8 cellular contexts compared by ENCODE assay signal in genomic region chr10:45008524-45009161, GRCh38. TPM values are rescaled to one million over a fixed set of nuclear protein-coding genes. Genes with fewer than 3 reads are reported as not detected.
DNase-seq lines count a peak whose midpoint lies in the region; ATAC-seq and TF ChIP-seq lines count a peak whose summit lies in the region.

No MANE protein-coding gene starts in this region.

- H3K36me3 ChIP-seq in DND-41 (ENCODE audit: insufficient read depth, low read length) (peaks cover 21% of the 10 kb centered on the region), adrenal gland (replicated peaks in 1 of 2) (no peaks in the 10 kb centered on the region), gastrocnemius medialis (peaks cover 0 to 4% of the 10 kb centered on the region in 2 donors)

- no peaks in the 10 kb centered on the region for H3K27me3 ChIP-seq in DND-41 (ENCODE audit: insufficient read depth, low read length, poor library complexity)
- no peaks in the 10 kb centered on the region for H3K27me3 ChIP-seq in adrenal gland
- H3K27me3 ChIP-seq in gastrocnemius medialis = no peaks in the 10 kb centered on the region

- peaks cover 32% of the 10 kb centered on the region for H4K20me1 ChIP-seq in DND-41 (ENCODE audit: insufficient read depth, low read length)

- intact Hi-C loops in adrenal gland (cut with DNase I) = no loop called here
- intact Hi-C loops in left ventricle myocardium superior (cut with micrococcal nuclease) = no loop called here
- intact Hi-C loops in gastrocnemius medialis (cut with DNase I; ENCODE audit: low total_unique reads) = loop anchor here (10.0 kb wide), 4 partner anchors 586 to 1016 kb away; partner anchors contain the start of gene ZFAND4

- no peak overlapping the region for H3K4me3 ChIP-seq in DND-41 (ENCODE audit: low read depth in 1 of 2, low read length in 2 of 2)
- no peak overlapping the region for H3K4me3 ChIP-seq in adrenal gland
- no peak overlapping the region for H3K4me3 ChIP-seq in gastrocnemius medialis

- 6% methylated on average over 8 of the region's 8 CpGs for WGBS in adrenal gland, 4 donors

- TF ChIP-seq POLR2A in adrenal gland (IDR thresholded peaks at IDR 0.05) (no peak), gastrocnemius medialis (IDR thresholded peaks at IDR 0.05) (no peak)

- H3K9ac ChIP-seq in DND-41 (ENCODE audit: low read depth, low read length) = no peak overlapping the region

- H3K4me1 ChIP-seq in DND-41 (ENCODE audit: insufficient read depth, low read length) (peaks cover 7% of the 10 kb centered on the region), adrenal gland (replicated peaks in 1 of 2) (peaks cover 4 to 17% of the 10 kb centered on the region in 2 donors), gastrocnemius medialis (peaks cover 0 to 5% of the 10 kb centered on the region in 2 donors)

- H3K79me2 ChIP-seq in DND-41 (ENCODE audit: insufficient read depth, low read length) = peaks cover 24% of the 10 kb centered on the region

- ATAC-seq in DND-41 (ENCODE audit: insufficient read depth, low read depth) = peak; percentile 83
- ATAC-seq in GM19467 (IDR thresholded peaks at IDR 0.05; ENCODE audit: unreplicated experiment) = peak; percentile 76
- ATAC-seq in HG03558 (IDR thresholded peaks at IDR 0.05; ENCODE audit: extremely low read depth, unreplicated experiment) = peak; percentile 67
- peak; percentile 87 for ATAC-seq in left ventricle myocardium superior
- peak; percentile 85 to 89 for ATAC-seq in gastrocnemius medialis

- H2AFZ ChIP-seq in DND-41 (ENCODE audit: low read depth, low read length) = no peak overlapping the region

- H3K9me3 ChIP-seq in DND-41 (ENCODE audit: insufficient read depth, low read length, severe bottlenecking) (no peaks in the 10 kb centered on the region), adrenal gland (replicated peaks in 1 of 3) (no peaks in the 10 kb centered on the region), gastrocnemius medialis (no peaks in the 10 kb centered on the region)

- in situ Hi-C loops in gastrocnemius medialis (cut with MboI; ENCODE audit: low sequenced_read_pairs in 4 of 4) = no loop called here

- H3K27ac ChIP-seq in DND-41 (ENCODE audit: low read length) (no peak overlapping the region), adrenal gland (peak overlapping the region in 1 of 5 donors; percentile 34), gastrocnemius medialis (no peak overlapping the region)

- peak; percentile 52 for DNase-seq in DND-41
- peak; percentile 84 for DNase-seq in NCI-H524 treated with DMSO at 0.1 percent for 48 hours (lab: John Stamatoyannopoulos, UW)
- DNase-seq in adrenal gland = peak in 5 of 7 donors; percentile 47 to 71 (median 61)
- no peak for DNase-seq in left ventricle myocardium superior
- DNase-seq in gastrocnemius medialis = no peak
- no peak for DNase-seq in activated CD4-positive, CD25-positive, alpha-beta regulatory T cell (lab: John Stamatoyannopoulos, UW)

- TF ChIP-seq CTCF in DND-41 (IDR thresholded peaks at IDR 0.05; ENCODE audit: borderline replicate concordance, extremely low read depth, low read length, poor library complexity, severe bottlenecking) (peak; percentile 88), adrenal gland (IDR thresholded peaks at IDR 0.05) (peak; percentile 77 to 90 (median 82)), gastrocnemius medialis (IDR thresholded peaks at IDR 0.05 in 4 of 5, conservative IDR thresholded peaks at IDR 0.05 in 1 of 5) (peak; percentile 55 to 80 (median 73))

- no peak overlapping the region for H3K4me2 ChIP-seq in DND-41 (ENCODE audit: insufficient read depth, low read length)

RNA-seq across cellular contexts. Expression of gene ZNF22, which starts 7.9 kb away (rescaled TPM):
- total RNA-seq in adrenal gland = 10 to 100 TPM in 7 of 8 donors, 1 to 10 TPM in 1; 8.0 to 17.3 (median 13.2) TPM
- 10 to 100 TPM; 10.9 to 21.3 (median 11.7) TPM for polyA plus RNA-seq in adrenal gland
- total RNA-seq in left ventricle myocardium superior = 12.6 TPM
- total RNA-seq in gastrocnemius medialis = 10 to 100 TPM in 2 of 4 donors, 1 to 10 TPM in 2; 3.6 to 12.3 (median 8.1) TPM

RNA-seq across cellular contexts. Expression of gene DEPP1, which starts 30.0 kb away (rescaled TPM):
- 100 to 1,000 TPM in 4 of 8 donors, 10 to 100 TPM in 4; 13.2 to 179 (median 95.2) TPM for total RNA-seq in adrenal gland
- 10 to 100 TPM; 17.6 to 86.8 (median 18.2) TPM for polyA plus RNA-seq in adrenal gland
- total RNA-seq in left ventricle myocardium superior = 32.2 TPM
- 100 to 1,000 TPM in 2 of 4 donors, 10 to 100 TPM in 2; 83.4 to 331 (median 120) TPM for total RNA-seq in gastrocnemius medialis

RNA-seq across cellular contexts. Expression of gene RASSF4, which starts 49.0 kb away (rescaled TPM):
- 10 to 100 TPM in 7 of 8 donors, 1 to 10 TPM in 1; 6.6 to 38.8 (median 25.0) TPM for total RNA-seq in adrenal gland
- polyA plus RNA-seq in adrenal gland = 10 to 100 TPM in 2 of 3 donors, 1 to 10 TPM in 1; 5.2 to 47.5 (median 38.3) TPM
- 93.5 TPM for total RNA-seq in left ventricle myocardium superior
- total RNA-seq in gastrocnemius medialis = 10 to 100 TPM in 3 of 4 donors, 1 to 10 TPM in 1; 9.4 to 39.7 (median 24.0) TPM

Comparison
In these comparisons a context has a peak if more than half of its experiments do, and no peak if none do; other contexts are left out.
1. DNase-seq: peak in DND-41 (single experiment), NCI-H524 treated with DMSO at 0.1 percent for 48 hours (single experiment) and adrenal gland (5 of 7); none in left ventricle myocardium superior (single experiment), gastrocnemius medialis (0 of 2) and activated CD4-positive, CD25-positive, alpha-beta regulatory T cell (0 of 4).
2. Peak in every context shown above with its lines, with median percentiles within 50 percentile points of each other: ATAC-seq and CTCF ChIP-seq.